ENCODE assay signal across 1 cellular context in genomic region chr17:48241131-48241591, GRCh38.
TF ChIP-seq lines count a peak whose summit lies in the region.

No MANE protein-coding gene starts in this region.

TF ChIP-seq in K562, 482 proteins besides CTCF, POLR2A, EP300 and RAD21 (continued from another document and continues in another):
- TF ChIP-seq THRA (IDR thresholded peaks at IDR 0.05): no peak
- no peak for TF ChIP-seq NFE2L1 (tag; IDR thresholded peaks at IDR 0.05; ENCODE audit: borderline replicate concordance, low read depth)
- no peak for TF ChIP-seq KAT7 (CRISPR knock-in tag; IDR thresholded peaks at IDR 0.05; ENCODE audit: borderline replicate concordance)
- no peak for TF ChIP-seq BMI1 (IDR thresholded peaks at IDR 0.05; ENCODE audit: low read length)
- peak; percentile 90 for TF ChIP-seq NR2C2 (CRISPR knock-in tag; IDR thresholded peaks at IDR 0.05)
- peak; percentile 94 for TF ChIP-seq NR2C2 (tag; IDR thresholded peaks at IDR 0.05)
- TF ChIP-seq SMAD4 (CRISPR knock-in tag; conservative IDR thresholded peaks at IDR 0.05): peak; percentile 82
- no peak for TF ChIP-seq HNRNPK (IDR thresholded peaks at IDR 0.05; ENCODE audit: low read depth, low read length, poor library complexity, severe bottlenecking)
- no peak for TF ChIP-seq MITF (IDR thresholded peaks at IDR 0.05)
- no peak for TF ChIP-seq RBM34 (IDR thresholded peaks at IDR 0.05; ENCODE audit: borderline replicate concordance, insufficient read depth, low read length)
- no peak for TF ChIP-seq RB1 (IDR thresholded peaks at IDR 0.05; ENCODE audit: low read depth)
- no peak for TF ChIP-seq ADNP (tag; IDR thresholded peaks at IDR 0.05)
- TF ChIP-seq RBFOX2 (IDR thresholded peaks at IDR 0.05; ENCODE audit: low read depth, low read length): no peak
- no peak for TF ChIP-seq SMARCE1 (IDR thresholded peaks at IDR 0.05)
- TF ChIP-seq SPI1 (IDR thresholded peaks at IDR 0.05; ENCODE audit: borderline replicate concordance, low read depth, low read length): peak; percentile 85
- no peak for TF ChIP-seq IFI16 (CRISPR knock-in tag; IDR thresholded peaks at IDR 0.05)
- no peak for TF ChIP-seq TCF15 (CRISPR knock-in tag; IDR thresholded peaks at IDR 0.05)
- TF ChIP-seq ZNF239 (CRISPR knock-in tag; IDR thresholded peaks at IDR 0.05): no peak
- TF ChIP-seq HNRNPLL (IDR thresholded peaks at IDR 0.05; ENCODE audit: low read depth, low read length, poor library complexity, severe bottlenecking): no peak
- peak; percentile 60; the same call in 1 of the 2 replicates for TF ChIP-seq FOSL1 (tag; conservative IDR thresholded peaks at IDR 0.05)
- TF ChIP-seq FOXO4 (CRISPR knock-in tag; IDR thresholded peaks at IDR 0.05): 0 out of 2 replicates have a peak, but pooled peaks have one; percentile 41
- TF ChIP-seq HLTF (IDR thresholded peaks at IDR 0.05): no peak
- TF ChIP-seq PRPF4 (IDR thresholded peaks at IDR 0.05; ENCODE audit: insufficient read depth, low read depth, low read length, poor library complexity, severe bottlenecking): no peak
- TF ChIP-seq DMBX1 (CRISPR knock-in tag; IDR thresholded peaks at IDR 0.05; ENCODE audit: borderline replicate concordance): peak; percentile 76; the same call in 1 of the 2 replicates
- TF ChIP-seq CHD2 (IDR thresholded peaks at IDR 0.05; ENCODE audit: low read depth, low read length): no peak
- TF ChIP-seq PRDM10 (IDR thresholded peaks at IDR 0.05; ENCODE audit: partially characterized antibody): no peak
- TF ChIP-seq YY1 (IDR thresholded peaks at IDR 0.05; ENCODE audit: borderline replicate concordance in 1 of 3, control insufficient read depth in 1 of 3, extremely low read depth in 1 of 3, insufficient read depth in 3 of 3, insufficient read length in 1 of 3, insufficient replicate concordance in 2 of 3, low read depth in 1 of 3, low read length in 2 of 3): peak in 1 of 3 experiments; percentile 25
- TF ChIP-seq POLR2AphosphoS5 (IDR thresholded peaks at IDR 0.05; ENCODE audit: control insufficient read depth, insufficient read depth, low read depth, low read length): no peak; the same call in 1 of the 2 replicates
- no peak for TF ChIP-seq ARID4B (CRISPR knock-in tag; IDR thresholded peaks at IDR 0.05)
- TF ChIP-seq GATAD2B (IDR thresholded peaks at IDR 0.05; ENCODE audit: borderline replicate concordance): no peak
- no peak for TF ChIP-seq HEY1 (CRISPR knock-in tag; IDR thresholded peaks at IDR 0.05; ENCODE audit: borderline replicate concordance)
- TF ChIP-seq GTF2F1 (IDR thresholded peaks at IDR 0.05; ENCODE audit: low read depth, low read length): no peak
- TF ChIP-seq POLR2H (tag; IDR thresholded peaks at IDR 0.05; ENCODE audit: low read depth): 0 out of 2 replicates have a peak, but pooled peaks have one; percentile 34
- TF ChIP-seq HCFC1 (IDR thresholded peaks at IDR 0.05; ENCODE audit: low read depth, low read length): no peak
- TF ChIP-seq ATF6 (CRISPR knock-in tag; IDR thresholded peaks at IDR 0.05): no peak
- TF ChIP-seq ZBTB33 (CRISPR knock-in tag; IDR thresholded peaks at IDR 0.05): no peak
- TF ChIP-seq SMC3 (conservative IDR thresholded peaks at IDR 0.05; ENCODE audit: insufficient read depth, low read depth, low read length): no peak
- no peak for TF ChIP-seq TSC22D4 (tag; IDR thresholded peaks at IDR 0.05)
- no peak for TF ChIP-seq MED1 (CRISPR knock-in tag; IDR thresholded peaks at IDR 0.05; ENCODE audit: borderline replicate concordance)
- TF ChIP-seq KHSRP (IDR thresholded peaks at IDR 0.05): no peak
- no peak for TF ChIP-seq ZNF224 (CRISPR knock-in tag; IDR thresholded peaks at IDR 0.05)
- no peak for TF ChIP-seq E2F8 (IDR thresholded peaks at IDR 0.05; ENCODE audit: low read depth, partially characterized antibody)
- TF ChIP-seq RUNX1 (IDR thresholded peaks at IDR 0.05; ENCODE audit: low read depth): no peak
- no peak for TF ChIP-seq SMARCA5 (IDR thresholded peaks at IDR 0.05)
- TF ChIP-seq BHLHE40 (IDR thresholded peaks at IDR 0.05; ENCODE audit: low read length): no peak
- TF ChIP-seq SMARCA4 (IDR thresholded peaks at IDR 0.05): 0 out of 2 replicates have a peak, but pooled peaks have one; percentile 36
- TF ChIP-seq GATA2 (CRISPR knock-in tag; IDR thresholded peaks at IDR 0.05): no peak
